ENCODE assay signal across 8 cellular contexts in genomic region chr1:40508375-40509341, GRCh38. TPM values are rescaled to one million over a fixed set of nuclear protein-coding genes. Genes with fewer than 3 reads are reported as not detected.
A peak's percentile ranks its signal among the peaks of the same experiment; 100 is the strongest.
DNase-seq lines count a peak whose midpoint lies in the region; ATAC-seq and TF ChIP-seq lines count a peak whose summit lies in the region.

Gene EXO5, plus strand, starts transcription at chr1:40508767. Its CDS starts 5,778 bp downstream, at chr1:40514545.

- H3K9ac ChIP-seq in duodenal mucosa (ENCODE audit: low read depth in 1 of 2, low read length in 2 of 2), result peak within 1 kb of the TSS; percentile 53 to 69

- H3K27me3 ChIP-seq in ACC112 (ENCODE audit: insufficient read depth, low read length), result no peaks in the 10 kb centered on the region
- no peaks in the 10 kb centered on the region for H3K27me3 ChIP-seq in duodenal mucosa (ENCODE audit: control insufficient read depth in 1 of 2, insufficient read depth in 2 of 2, low read length in 2 of 2)

- peaks cover 14% of the 10 kb centered on the region for H3K4me1 Mint-ChIP-seq in activated CD4-positive, alpha-beta memory T cell treated with anti-CD3 and anti-CD28 coated beads, Interleukin-2, amount 10 ng/mL, durations not matched to agents 7 days and 5 days

- CTCF ChIA-PET in activated CD4-positive, alpha-beta memory T cell treated with anti-CD3 and anti-CD28 coated beads, Interleukin-2, amount 10 ng/mL, durations not matched to agents 7 days and 5 days (lab: Charles Lee), result interaction anchor here (0.5 to 2.0 kb wide), 4 partner anchors 24 to 70 kb away, joined by 3 to 15 read pairs (median 4); partner anchors contain the start of gene ZNF684

- H3K36me3 ChIP-seq in ACC112 (ENCODE audit: insufficient read depth, low read length) (peaks cover 31% of the 10 kb centered on the region), duodenal mucosa (ENCODE audit: control insufficient read depth in 1 of 2, insufficient read depth in 2 of 2, low read length in 2 of 2) (no peaks in the 10 kb centered on the region)

- H3K27me3 Mint-ChIP-seq in activated CD4-positive, alpha-beta memory T cell treated with anti-CD3 and anti-CD28 coated beads, Interleukin-2, amount 10 ng/mL, durations not matched to agents 7 days and 5 days, result no peaks in the 10 kb centered on the region

- WGBS in lower leg skin, 2 donors, result 1% methylated on average over 48 to 49 of the region's 76 CpGs

- H3K4me1 ChIP-seq in ACC112 (ENCODE audit: control insufficient read depth, insufficient read depth, low read length, unreplicated experiment) (peaks cover 6% of the 10 kb centered on the region), duodenal mucosa (ENCODE audit: control insufficient read depth in 1 of 2, insufficient read depth in 2 of 2, low read length in 2 of 2) (peaks cover 6 to 8% of the 10 kb centered on the region in 2 donors)

- peaks cover 43% of the 10 kb centered on the region for H3K9me3 Mint-ChIP-seq in activated CD4-positive, alpha-beta memory T cell treated with anti-CD3 and anti-CD28 coated beads, Interleukin-2, amount 10 ng/mL, durations not matched to agents 7 days and 5 days

- ATAC-seq in GM18867 (IDR thresholded peaks at IDR 0.05; ENCODE audit: unreplicated experiment) (peak; percentile 80), HG03280 (IDR thresholded peaks at IDR 0.05; ENCODE audit: unreplicated experiment) (peak; percentile 82)

- H3K4me3 ChIP-seq in ACC112 (ENCODE audit: low read depth, low read length) (peak within 1 kb of the TSS; percentile 86), duodenal mucosa (ENCODE audit: low read depth in 1 of 2, low read length in 2 of 2) (peak within 1 kb of the TSS; percentile 90 to 92), lower leg skin (ENCODE audit: low read depth, poor library complexity, severe bottlenecking) (peak within 1 kb of the TSS; percentile 39)

- peaks cover 10 to 13% of the 10 kb centered on the region in 2 donors for H3K9me3 ChIP-seq in duodenal mucosa (ENCODE audit: control insufficient read depth in 1 of 2, low read length in 2 of 2)

- H3K27ac ChIP-seq in ACC112 (ENCODE audit: low read depth, low read length) (peak within 1 kb of the TSS; percentile 32; the same call in 1 of the 2 replicates), duodenal mucosa (ENCODE audit: low read depth, low read length) (no peak within 1 kb of the TSS)

- H3K4me3 Mint-ChIP-seq in activated CD4-positive, alpha-beta memory T cell treated with anti-CD3 and anti-CD28 coated beads, Interleukin-2, amount 10 ng/mL, durations not matched to agents 7 days and 5 days, result peak within 1 kb of the TSS; percentile 76

- H2AFZ ChIP-seq in ACC112 (ENCODE audit: low read length, unreplicated experiment), result peak within 1 kb of the TSS; percentile 72

- H3K36me3 Mint-ChIP-seq in activated CD4-positive, alpha-beta memory T cell treated with anti-CD3 and anti-CD28 coated beads, Interleukin-2, amount 10 ng/mL, durations not matched to agents 7 days and 5 days (ENCODE audit: low read depth), result peaks cover 65% of the 10 kb centered on the region

- no peak for TF ChIP-seq POLR2A in lower leg skin (IDR thresholded peaks at IDR 0.05)

- no peak for TF ChIP-seq CTCF in lower leg skin (IDR thresholded peaks at IDR 0.05)

- H3K79me2 ChIP-seq in ACC112 (ENCODE audit: control insufficient read depth, insufficient read depth, low read length, unreplicated experiment), result peaks cover 20% of the 10 kb centered on the region

- POLR2A ChIA-PET in activated CD4-positive, alpha-beta memory T cell treated with anti-CD3 and anti-CD28 coated beads, Interleukin-2, amount 10 ng/mL, durations not matched to agents 7 days and 5 days (lab: Charles Lee), result interaction anchor here (0.6 to 2.0 kb wide), 14 partner anchors 8 to 202 kb away, joined by 3 to 23 read pairs (median 4); partner anchors contain the start of genes NFYC, ZFP69B and ZNF684

- intact Hi-C loops in lower leg skin (cut with DNase I; ENCODE audit: low total_unique reads), result no loop called here

- DNase-seq in NCI-H526 treated with DMSO at 0.1 percent for 48 hours (lab: John Stamatoyannopoulos, UW) (peak; percentile 74), lower leg skin (ENCODE audit: low spot score in 2 of 2) (peak; percentile 67 to 94)
- DNase-seq in activated CD4-positive, alpha-beta memory T cell treated with anti-CD3 and anti-CD28 coated beads, Interleukin-2, amount 10 ng/mL, durations not matched to agents 7 days and 5 days, result peak; percentile 89
- DNase-seq in stimulated activated CD4-positive, alpha-beta T cell treated with anti-CD3 and anti-CD28 coated beads, Interleukin-4, amount 100 ng/mL, for 4 hours, result peak; percentile 84

- peak within 1 kb of the TSS; percentile 77 for H3K27ac Mint-ChIP-seq in activated CD4-positive, alpha-beta memory T cell treated with anti-CD3 and anti-CD28 coated beads, Interleukin-2, amount 10 ng/mL, durations not matched to agents 7 days and 5 days

RNA-seq across cellular contexts. Expression of gene EXO5, which starts in this region (rescaled TPM):
- 10 to 100 TPM; 12.3 to 12.6 TPM for total RNA-seq in activated CD4-positive, alpha-beta memory T cell treated with anti-CD3 and anti-CD28 coated beads, Interleukin-2, amount 10 ng/mL, durations not matched to agents 7 days and 5 days
- total RNA-seq in lower leg skin, result 1 to 10 TPM; 4.2 to 6.0 (median 5.1) TPM

Comparison
In these comparisons a context has a peak if more than half of its experiments do, and no peak if none do; other contexts are left out.
1. H3K4me3 ChIP-seq: peak in every context shown above with its lines; median percentile 91 in duodenal mucosa; 86 in ACC112; 39 in lower leg skin.